ENCODE assay signal across 26 cellular contexts in the genomic region with DNA sequence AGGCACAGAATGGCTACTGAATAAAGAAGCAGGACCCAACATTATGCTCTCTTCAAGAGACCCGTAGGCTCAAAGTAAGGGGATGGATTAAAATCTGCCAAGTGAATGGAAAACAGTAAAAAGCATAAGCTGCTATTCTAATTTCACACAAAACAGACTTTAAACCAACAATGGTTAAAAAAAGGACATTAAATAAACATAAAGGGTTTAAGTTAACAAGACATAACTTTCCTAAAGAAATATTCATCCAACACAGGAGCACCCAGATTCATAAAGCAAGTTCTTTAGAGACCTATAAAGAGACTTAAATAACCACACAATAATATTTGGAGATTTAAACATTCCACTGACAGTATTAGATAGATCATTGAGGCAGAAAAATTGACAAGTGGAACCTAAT.
"Had no signal": no experiment of that assay in that cellular context is flagged by ENCODE, and none has a peak within 500 bp of the region (broad histone marks: within the 10 kb centered on the region; RNA-seq: fewer than 3 reads in every experiment).

No MANE protein-coding gene starts in this region.

- H3K79me2 ChIP-seq: hepatocyte had no signal

- H3K27me3 ChIP-seq: colonic mucosa, dorsolateral prefrontal cortex, esophagus muscularis mucosa, esophagus squamous epithelium, foreskin keratinocyte, gastrocnemius medialis, gastroesophageal sphincter, heart left ventricle, heart right ventricle, hepatocyte had no signal

- FAIRE-seq: colon, endometrium, frontal cortex had no signal

- H3K4me3 ChIP-seq: colonic mucosa, coronary artery, dorsolateral prefrontal cortex, esophagus muscularis mucosa, esophagus squamous epithelium, gastrocnemius medialis, gastroesophageal sphincter, heart left ventricle, heart right ventricle, hepatocyte had no signal

- H3K27ac ChIP-seq: colonic mucosa, coronary artery, dorsolateral prefrontal cortex, epithelial cell of prostate, esophagus muscularis mucosa, esophagus squamous epithelium, foreskin keratinocyte, gastrocnemius medialis, gastroesophageal sphincter, heart left ventricle, heart right ventricle, hepatocyte had no signal

- H3K36me3 ChIP-seq: colonic mucosa, esophagus muscularis mucosa, esophagus squamous epithelium, gastrocnemius medialis, gastroesophageal sphincter, heart left ventricle, heart right ventricle had no signal

- DNase-seq: colonic mucosa; dermis blood vessel endothelial cell; dorsolateral prefrontal cortex; effector CD4-positive, alpha-beta T cell; effector CD8-positive, alpha-beta T cell; effector memory CD4-positive, alpha-beta T cell; effector memory CD8-positive, alpha-beta T cell; endodermal cell; erythroblast; esophagus squamous epithelium; foreskin fibroblast; foreskin keratinocyte; foreskin melanocyte; gastrocnemius medialis; glutamatergic neuron; head of caudate nucleus; heart left ventricle; heart right ventricle had no signal

- H3K4me2 ChIP-seq: hepatocyte had no signal

- H2AFZ ChIP-seq: hepatocyte had no signal

- H3K9me3 ChIP-seq: colonic mucosa, esophagus squamous epithelium, gastrocnemius medialis had no signal

- H3K4me1 ChIP-seq: colonic mucosa, esophagus muscularis mucosa, esophagus squamous epithelium, foreskin keratinocyte, gastrocnemius medialis, gastroesophageal sphincter, heart left ventricle, heart right ventricle had no signal
